Comparison of ENCODE assay signal across 14 cellular contexts in the genomic region with DNA sequence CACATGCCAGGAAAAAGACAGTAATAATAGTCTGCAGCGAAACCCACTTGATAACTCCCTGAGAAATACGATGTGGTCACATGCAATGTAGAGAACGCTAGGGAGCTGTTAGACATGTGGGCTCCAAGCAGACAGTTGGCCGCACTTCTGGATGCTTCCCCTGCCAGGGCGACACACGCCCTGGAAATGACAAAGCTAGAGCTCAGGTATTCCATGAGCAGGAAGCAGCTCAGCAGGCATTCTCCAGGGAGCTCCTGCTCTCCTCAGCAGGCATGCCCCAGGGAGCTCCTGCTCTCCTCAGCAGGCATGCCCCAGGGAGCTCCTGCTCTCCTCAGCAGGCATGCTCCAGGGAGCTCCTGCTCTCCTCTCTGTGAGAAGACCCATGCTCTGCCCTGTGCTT. TPM values are rescaled to one million over a fixed set of nuclear protein-coding genes. Genes with fewer than 3 reads are reported as not detected.
DNase-seq lines count a peak whose midpoint lies in the region; ATAC-seq and TF ChIP-seq lines count a peak whose summit lies in the region.
"Had no signal": no experiment of that assay in that cellular context is flagged by ENCODE, and none has a peak within 500 bp of the region (broad histone marks: within the 10 kb centered on the region; RNA-seq: fewer than 3 reads in every experiment).

No MANE protein-coding gene starts in this region.

- intact Hi-C loops in A673 (cut with micrococcal nuclease; ENCODE audit: unreplicated experiment) (no loop called here), lower lobe of right lung (cut with DNase I) (no loop called here), PC-9 (cut with micrococcal nuclease; ENCODE audit: unreplicated experiment) (no loop called here), posterior cingulate gyrus (cut with DNase I) (no loop called here)

- no peak overlapping the region for H3K9ac ChIP-seq in BLaER1 treated with 17β-estradiol and CSF1 and Interleukin-3, amounts not matched to agents 10 nM and 100 nM

- peak; percentile 12 for DNase-seq in A673 (ENCODE audit: low spot score)
- no peak for DNase-seq in RWPE2 (ENCODE audit: low spot score)
- no peak for DNase-seq in lower lobe of right lung
- no peak for DNase-seq in PC-9
- DNase-seq in posterior cingulate gyrus, result no peak
- DNase-seq: BE2C, NCI-H1694, NCI-H2107, NCI-H226, NCI-H748 treated with DMSO at 0.1 percent for 48 hours, Right ventricle myocardium superior had no signal

- H3K9me3 ChIP-seq in A673 (ENCODE audit: low read depth, low read length, poor library complexity, severe bottlenecking) (no peaks in the 10 kb centered on the region), RWPE2 (ENCODE audit: severe bottlenecking) (no peaks in the 10 kb centered on the region), lower lobe of right lung (no peaks in the 10 kb centered on the region), PC-9 (ENCODE audit: insufficient read depth, low read depth) (no peaks in the 10 kb centered on the region)
- H3K9me3 ChIP-seq in BLaER1 treated with 17β-estradiol and CSF1 and Interleukin-3, amounts not matched to agents 10 nM and 100 nM (replicated peaks in 1 of 11), result peaks cover 0 to 17% (median 0%) of the 10 kb centered on the region in 11 experiments; a peak in 2 of 22 replicates
- H3K9me3 ChIP-seq: BE2C had no signal

- no peak overlapping the region for H2AFZ ChIP-seq in PC-9

- TF ChIP-seq CTCF in A673 (conservative IDR thresholded peaks at IDR 0.05; ENCODE audit: low read depth, low read length), result no peak
- no peak for TF ChIP-seq CTCF in RWPE2 (IDR thresholded peaks at IDR 0.05; ENCODE audit: poor library complexity, severe bottlenecking)
- no peak for TF ChIP-seq CTCF in lower lobe of right lung (IDR thresholded peaks at IDR 0.05)
- no peak for TF ChIP-seq CTCF in PC-9 (conservative IDR thresholded peaks at IDR 0.05)

- no peak overlapping the region for H3K4me3 ChIP-seq in A673 (ENCODE audit: low read depth, low read length, poor library complexity, severe bottlenecking)
- no peak overlapping the region for H3K4me3 ChIP-seq in BLaER1 treated with 17β-estradiol and CSF1 and Interleukin-3, amounts not matched to agents 10 nM and 100 nM
- H3K4me3 ChIP-seq in RWPE2 (ENCODE audit: severe bottlenecking), result no peak overlapping the region
- H3K4me3 ChIP-seq in lower lobe of right lung, result no peak overlapping the region
- H3K4me3 ChIP-seq in PC-9, result no peak overlapping the region

- H3K4me2 ChIP-seq in BLaER1 treated with 17β-estradiol and CSF1 and Interleukin-3, amounts not matched to agents 10 nM and 100 nM, result peak overlapping the region in 9 of 11 experiments; percentile 45 to 79 (median 72); a peak in 18 of 22 replicates
- H3K4me2 ChIP-seq in PC-9, result no peak overlapping the region

- H3K27me3 ChIP-seq in A673 (replicated peaks; ENCODE audit: insufficient read depth, low read depth, low read length, poor library complexity) (no peaks in the 10 kb centered on the region), RWPE2 (ENCODE audit: insufficient read depth, poor library complexity, severe bottlenecking) (no peaks in the 10 kb centered on the region), lower lobe of right lung (ENCODE audit: low read depth) (no peaks in the 10 kb centered on the region), PC-9 (ENCODE audit: insufficient read depth, low read depth) (peaks cover 26% of the 10 kb centered on the region)
- H3K27me3 ChIP-seq in BLaER1 treated with 17β-estradiol and CSF1 and Interleukin-3, amounts not matched to agents 10 nM and 100 nM, result peaks cover 0 to 8% (median 0%) of the 10 kb centered on the region in 11 experiments; a peak in 1 of 22 replicates
- H3K27me3 ChIP-seq: BE2C had no signal

- no peaks in the 10 kb centered on the region for H3K79me2 ChIP-seq in PC-9 (ENCODE audit: low read depth)

- H3K36me3 ChIP-seq in A673 (ENCODE audit: insufficient read depth, low read length, poor library complexity, severe bottlenecking), result no peaks in the 10 kb centered on the region
- no peaks in the 10 kb centered on the region for H3K36me3 ChIP-seq in BLaER1 treated with 17β-estradiol and CSF1 and Interleukin-3, amounts not matched to agents 10 nM and 100 nM
- no peaks in the 10 kb centered on the region for H3K36me3 ChIP-seq in RWPE2 (ENCODE audit: low read depth)
- no peaks in the 10 kb centered on the region for H3K36me3 ChIP-seq in lower lobe of right lung
- H3K36me3 ChIP-seq in PC-9 (ENCODE audit: low read depth), result no peaks in the 10 kb centered on the region
- H3K36me3 ChIP-seq: BE2C had no signal

- H3K4me1 ChIP-seq in A673 (ENCODE audit: insufficient read depth, low read length, poor library complexity, severe bottlenecking) (no peaks in the 10 kb centered on the region), RWPE2 (ENCODE audit: insufficient read depth, poor library complexity, severe bottlenecking) (no peaks in the 10 kb centered on the region), lower lobe of right lung (peaks cover 39% of the 10 kb centered on the region), PC-9 (replicated peaks; ENCODE audit: insufficient read depth) (no peaks in the 10 kb centered on the region)
- peaks cover 0 to 45% (median 39%) of the 10 kb centered on the region in 10 experiments; a peak in 18 of 20 replicates for H3K4me1 ChIP-seq in BLaER1 treated with 17β-estradiol and CSF1 and Interleukin-3, amounts not matched to agents 10 nM and 100 nM
- H3K4me1 ChIP-seq: BE2C had no signal

- H3K27ac ChIP-seq in A673 (ENCODE audit: low read depth, low read length, poor library complexity, severe bottlenecking) (no peak overlapping the region), RWPE2 (ENCODE audit: poor library complexity, severe bottlenecking) (no peak overlapping the region), lower lobe of right lung (peak overlapping the region; percentile 44), PC-9 (no peak overlapping the region)
- H3K27ac ChIP-seq in BLaER1 treated with 17β-estradiol and CSF1 and Interleukin-3, amounts not matched to agents 10 nM and 100 nM, result no peak overlapping the region

- CTCF ChIA-PET in A673 (lab: Charles Lee), result no interaction called here
- CTCF ChIA-PET in PC-9 (lab: Charles Lee), result no interaction called here

- H4K20me1 ChIP-seq in BLaER1 treated with 17β-estradiol and CSF1 and Interleukin-3, amounts not matched to agents 10 nM and 100 nM, result no peaks in the 10 kb centered on the region; a peak in 1 of 22 replicates
- no peaks in the 10 kb centered on the region for H4K20me1 ChIP-seq in PC-9 (ENCODE audit: insufficient read depth)

- no TSS peak for BruUV-seq in A673 (replicated peaks; lab: Mats Ljungman, UMichigan)
- BruUV-seq in PC-9 (replicated peaks; lab: Mats Ljungman, UMichigan), result no TSS peak

- no peaks in the 10 kb centered on the region for H3F3A ChIP-seq in PC-9 (ENCODE audit: insufficient read depth, low read depth)

- ATAC-seq in RWPE2 (ENCODE audit: low read depth) (peak; percentile 23; the same call in 1 of the 3 replicates), lower lobe of right lung (no peak), GM18519 (IDR thresholded peaks at IDR 0.05; ENCODE audit: low FRiP score, unreplicated experiment) (no peak), GM18907 (IDR thresholded peaks at IDR 0.05; ENCODE audit: unreplicated experiment) (no peak)

- H3K9me2 ChIP-seq in PC-9 (ENCODE audit: insufficient read depth), result no peaks in the 10 kb centered on the region

- POLR2A ChIA-PET in A673 (lab: Charles Lee; ENCODE audit: low non-redundant PET), result no interaction called here
- POLR2A ChIA-PET in PC-9 (lab: Charles Lee; ENCODE audit: unreplicated experiment), result no interaction called here

RNA-seq across cellular contexts. Expression of gene NXT1, which starts 52.4 kb away (rescaled TPM):
- total RNA-seq in A673 (2021) (32.1 and 34.4 TPM in 2 replicates), lower lobe of right lung (14.8 TPM), PC-9 (2021) (29.8 and 30.9 TPM in 2 replicates)
